Comparison of ENCODE assay signal across 1 cellular context in genomic region chr9:2934241-2934650, GRCh38.
TF ChIP-seq lines count a peak whose summit lies in the region.

No MANE protein-coding gene starts in this region.

TF ChIP-seq in HepG2, 621 proteins besides CTCF, POLR2A, EP300 and RAD21 (continued from another document):
- no peak for TF ChIP-seq ATF3 (CRISPR knock-in tag; IDR thresholded peaks at IDR 0.05)
- no peak for TF ChIP-seq IRF9 (CRISPR knock-in tag; IDR thresholded peaks at IDR 0.05; ENCODE audit: borderline replicate concordance)
- no peak for TF ChIP-seq ZNF770 (CRISPR knock-in tag; IDR thresholded peaks at IDR 0.05)
